ENCODE assay signal across 15 cellular contexts in the genomic region with DNA sequence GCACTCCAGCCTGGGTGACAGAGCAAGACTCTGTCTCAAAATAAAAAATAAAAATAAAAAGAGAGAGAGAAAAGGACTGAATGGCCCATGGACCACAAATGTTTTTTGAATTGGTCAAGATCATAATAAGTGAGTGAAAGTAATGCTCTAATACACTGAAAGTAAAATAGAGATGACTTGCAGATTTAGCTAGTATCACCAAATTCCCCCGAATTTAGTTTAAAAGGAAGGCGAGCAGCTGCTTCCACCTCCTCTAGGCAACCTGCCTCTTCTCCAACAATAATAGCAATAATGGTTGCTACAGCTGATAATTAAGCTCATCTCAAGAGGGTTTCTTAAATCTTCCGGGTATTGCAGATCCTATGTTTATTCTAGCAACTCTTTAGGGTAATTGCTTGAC. TPM values are rescaled to one million over a fixed set of nuclear protein-coding genes. Genes with fewer than 3 reads are reported as not detected.
DNase-seq lines count a peak whose midpoint lies in the region; ATAC-seq and TF ChIP-seq lines count a peak whose summit lies in the region.
"Had no signal": no experiment of that assay in that cellular context is flagged by ENCODE, and none has a peak within 500 bp of the region (broad histone marks: within the 10 kb centered on the region; RNA-seq: fewer than 3 reads in every experiment).

No MANE protein-coding gene starts in this region.

- no peak overlapping the region for H2AFZ ChIP-seq in Karpas-422 (ENCODE audit: low read length)

- peak overlapping the region; percentile 30 for H3K4me2 ChIP-seq in Karpas-422 (ENCODE audit: low read depth, low read length, poor library complexity, severe bottlenecking)

- peak overlapping the region; percentile 49 for H3K27ac Mint-ChIP-seq in CD4-positive, alpha-beta T cell
- H3K27ac Mint-ChIP-seq: activated CD8-positive, alpha-beta memory T cell treated with anti-CD3 and anti-CD28 coated beads, Interleukin-2, amount 10 ng/mL, durations not matched to agents 7 days and 5 days had no signal

- TF ChIP-seq POLR2A in sigmoid colon (IDR thresholded peaks at IDR 0.05), result no peak

- H3K79me2 ChIP-seq in Karpas-422 (ENCODE audit: low read length), result peaks cover 99% of the 10 kb centered on the region

- H3K27ac ChIP-seq in CD4-positive, alpha-beta T cell (ENCODE audit: low read depth, low read length), result no peak overlapping the region
- H3K27ac ChIP-seq in Karpas-422 (ENCODE audit: low read length) (peak overlapping the region; percentile 86), brain microvascular endothelial cell (peak overlapping the region; percentile 91), sigmoid colon (peak overlapping the region; percentile 11 to 67 (median 28))
- H3K27ac ChIP-seq: SK-N-MC, VCaP had no signal

- DNase-seq in CD4-positive, alpha-beta T cell, result no peak
- DNase-seq in Karpas-422 (no peak), brain microvascular endothelial cell (no peak), sigmoid colon (no peak), activated gamma-delta T cell (lab: John Stamatoyannopoulos, UW) (no peak), T-helper 2 cell (no peak), mucosa of descending colon (no peak)
- DNase-seq: activated CD8-positive, alpha-beta memory T cell treated with anti-CD3 and anti-CD28 coated beads, Interleukin-2, amount 10 ng/mL, durations not matched to agents 7 days and 5 days; caudate nucleus; kidney; NCI-H2171 had no signal

- H3K9me3 ChIP-seq in CD4-positive, alpha-beta T cell (ENCODE audit: control insufficient read depth, low read length), result no peaks in the 10 kb centered on the region
- H3K9me3 ChIP-seq in Karpas-422 (ENCODE audit: low read length) (no peaks in the 10 kb centered on the region), sigmoid colon (no peaks in the 10 kb centered on the region), mucosa of descending colon (no peaks in the 10 kb centered on the region)
- H3K9me3 ChIP-seq: HAP-1 had no signal

- no peaks in the 10 kb centered on the region for H4K20me1 ChIP-seq in Karpas-422 (ENCODE audit: insufficient read depth, low read depth, low read length)

- POLR2A ChIA-PET in CD4-positive, alpha-beta T cell (lab: Charles Lee), result no interaction called here

- H3K9me2 ChIP-seq in Karpas-422 (replicated peaks; ENCODE audit: insufficient read depth, low read length), result no peaks in the 10 kb centered on the region

- peak overlapping the region; percentile 45 for H3K4me3 Mint-ChIP-seq in CD4-positive, alpha-beta T cell
- H3K4me3 Mint-ChIP-seq: activated CD8-positive, alpha-beta memory T cell treated with anti-CD3 and anti-CD28 coated beads, Interleukin-2, amount 10 ng/mL, durations not matched to agents 7 days and 5 days had no signal

- in situ Hi-C loops in brain microvascular endothelial cell (cut with HindIII; ENCODE audit: low pct_ligation_motif_present, low sequenced_read_pairs), result no loop called here

- H3K9ac ChIP-seq in Karpas-422 (ENCODE audit: low read length), result no peak overlapping the region

- WGBS in sigmoid colon, 2 donors, result 77 to 82% methylated on average over 3 of the region's 3 CpGs

- H3K9me3 Mint-ChIP-seq in CD4-positive, alpha-beta T cell, result no peaks in the 10 kb centered on the region
- H3K9me3 Mint-ChIP-seq: activated naive CD4-positive, alpha-beta T cell treated with anti-CD3 and anti-CD28 coated beads, Interleukin-2, amount 50 U/mL, for 24 hours had no signal

- H3K27me3 Mint-ChIP-seq in CD4-positive, alpha-beta T cell, result no peaks in the 10 kb centered on the region
- H3K27me3 Mint-ChIP-seq: activated CD8-positive, alpha-beta memory T cell treated with anti-CD3 and anti-CD28 coated beads, Interleukin-2, amount 10 ng/mL, durations not matched to agents 7 days and 5 days; activated naive CD4-positive, alpha-beta T cell treated with anti-CD3 and anti-CD28 coated beads, Interleukin-2, amount 50 U/mL, for 24 hours had no signal

- H3K4me1 Mint-ChIP-seq in CD4-positive, alpha-beta T cell (ENCODE audit: low read depth), result peaks cover 77% of the 10 kb centered on the region

- TF ChIP-seq CTCF in CD4-positive, alpha-beta T cell (IDR thresholded peaks at IDR 0.05), result no peak
- TF ChIP-seq CTCF in brain microvascular endothelial cell (IDR thresholded peaks at IDR 0.05; ENCODE audit: low read depth, low read length, missing control alignments) (no peak), sigmoid colon (IDR thresholded peaks at IDR 0.05) (no peak), mucosa of descending colon (IDR thresholded peaks at IDR 0.05) (no peak)

- H3K36me3 Mint-ChIP-seq in CD4-positive, alpha-beta T cell (ENCODE audit: low read depth), result peaks cover 18% of the 10 kb centered on the region

- no peaks in the 10 kb centered on the region for H3K36me3 ChIP-seq in Karpas-422 (ENCODE audit: insufficient read depth, low read length)
- no peaks in the 10 kb centered on the region for H3K36me3 ChIP-seq in brain microvascular endothelial cell (replicated peaks)
- no peaks in the 10 kb centered on the region for H3K36me3 ChIP-seq in sigmoid colon
- H3K36me3 ChIP-seq in mucosa of descending colon (ENCODE audit: low read depth), result no peaks in the 10 kb centered on the region

- CTCF ChIA-PET in CD4-positive, alpha-beta T cell (lab: Charles Lee), result interaction anchor here (1.3 kb wide), 1 partner anchor 8 kb away, joined by 4 read pairs; no protein-coding TSS in a partner anchor

- H3K27me3 ChIP-seq in CD4-positive, alpha-beta T cell (ENCODE audit: control insufficient read depth, insufficient read depth, low read length), result no peaks in the 10 kb centered on the region
- no peaks in the 10 kb centered on the region for H3K27me3 ChIP-seq in Karpas-422 (ENCODE audit: low read length)
- H3K27me3 ChIP-seq in brain microvascular endothelial cell (replicated peaks), result no peaks in the 10 kb centered on the region
- no peaks in the 10 kb centered on the region for H3K27me3 ChIP-seq in sigmoid colon

- ATAC-seq in CD4-positive, alpha-beta T cell (ENCODE audit: poor library complexity), result no peak
- no peak for ATAC-seq in mucosa of descending colon
- ATAC-seq: activated CD8-positive, alpha-beta memory T cell treated with anti-CD3 and anti-CD28 coated beads, Interleukin-2, amount 10 ng/mL, durations not matched to agents 7 days and 5 days had no signal

- H3K4me3 ChIP-seq in Karpas-422 (ENCODE audit: low read length) (no peak overlapping the region), brain microvascular endothelial cell (ENCODE audit: low read depth, low read length) (no peak overlapping the region), sigmoid colon (no peak overlapping the region), mucosa of descending colon (no peak overlapping the region)
- H3K4me3 ChIP-seq: HAP-1, SK-N-MC had no signal

- no peak for TF ChIP-seq EP300 in sigmoid colon (IDR thresholded peaks at IDR 0.05)

- H3K4me1 ChIP-seq in Karpas-422 (ENCODE audit: low read length), result peaks cover 90% of the 10 kb centered on the region
- H3K4me1 ChIP-seq in sigmoid colon, result peaks cover 0 to 100% (median 94%) of the 10 kb centered on the region in 4 donors
- H3K4me1 ChIP-seq in mucosa of descending colon (ENCODE audit: low read depth), result peaks cover 18% of the 10 kb centered on the region

- intact Hi-C loops in CD4-positive, alpha-beta T cell (cut with DNase I, micrococcal nuclease), result no loop called here
- intact Hi-C loops in sigmoid colon (cut with DNase I), result loop anchor here (5.0 kb wide), 1 partner anchor 36 kb away; the partner anchor contains the start of gene CELF1
- intact Hi-C loops in mucosa of descending colon (cut with DNase I, micrococcal nuclease), result no loop called here

RNA-seq across cellular contexts. Expression of gene CELF1, which starts 36.8 kb away (rescaled TPM):
- 100 to 1,000 TPM; 103 to 111 TPM for total RNA-seq in CD4-positive, alpha-beta T cell
- total RNA-seq in Karpas-422 (2014; rRNA removed; shearing (Covaris generic); ENCODE audit: low replicate concordance), result 130 and 148 TPM in 2 replicates
- total RNA-seq in sigmoid colon (100 to 1,000 TPM in 3 of 4 donors, 10 to 100 TPM in 1; 87.2 to 188 (median 114) TPM), mucosa of descending colon (100 to 1,000 TPM in 1 of 3 donors, 10 to 100 TPM in 2; 83.7 to 132 (median 94.1) TPM)
- 10 to 100 TPM in 2 of 3 donors, 1 to 10 TPM in 1; 9.0 to 45.7 (median 14.1) TPM for polyA plus RNA-seq in sigmoid colon

RNA-seq across cellular contexts. Expression of gene PTPMT1, which starts 49.2 kb away (rescaled TPM):
- 10 to 100 TPM; 18.9 to 26.7 TPM for total RNA-seq in CD4-positive, alpha-beta T cell
- 174 and 253 TPM in 2 replicates for total RNA-seq in Karpas-422 (2014; rRNA removed; shearing (Covaris generic); ENCODE audit: low replicate concordance)
- 100 to 1,000 TPM in 3 of 4 donors, 10 to 100 TPM in 1; 100.0 to 152 (median 130) TPM for total RNA-seq in sigmoid colon
- polyA plus RNA-seq in sigmoid colon, result 10 to 100 TPM; 31.0 to 43.1 (median 37.2) TPM
- 10 to 100 TPM; 20.8 to 36.1 (median 27.1) TPM for total RNA-seq in mucosa of descending colon
